ENCODE assay signal across 9 cellular contexts in the genomic region with DNA sequence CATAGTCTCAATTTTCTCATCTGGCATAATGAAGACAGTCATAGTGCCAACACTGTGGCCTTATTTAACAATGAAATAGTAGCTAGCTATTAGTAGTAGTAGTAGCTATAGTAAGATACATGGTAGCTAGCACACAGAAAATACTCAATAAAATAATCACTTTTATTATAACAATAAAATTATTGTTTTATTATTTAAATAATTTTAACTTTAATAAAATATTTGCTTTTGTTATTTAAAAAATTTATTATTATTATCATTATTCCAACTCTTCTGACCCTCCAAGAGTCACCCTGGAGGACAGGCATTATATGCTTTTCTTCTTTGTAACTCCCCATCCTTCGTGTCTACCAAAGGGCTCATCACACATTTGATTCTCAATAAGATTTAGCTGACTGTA.
"Had no signal": no experiment of that assay in that cellular context is flagged by ENCODE, and none has a peak within 500 bp of the region (broad histone marks: within the 10 kb centered on the region; RNA-seq: fewer than 3 reads in every experiment).

No MANE protein-coding gene starts in this region.

- H3K4me3 Mint-ChIP-seq: HFFc6 had no signal

- H3K9me3 ChIP-seq: HAP-1 had no signal

- H3K36me3 ChIP-seq: HAP-1 had no signal

- H3K9me3 Mint-ChIP-seq: HFFc6 had no signal

- H3K27ac Mint-ChIP-seq: HFFc6 had no signal

- H2AFZ ChIP-seq: GM23248 had no signal

- DNase-seq: GM23248, GOT3, H7, HFFc6 had no signal

- H3K9ac ChIP-seq: GM23248 had no signal

- H3K27ac ChIP-seq: GM23248, HL-60 had no signal

- FAIRE-seq: HepG2, K562 had no signal

- H3K4me1 ChIP-seq: HAP-1 had no signal

- ATAC-seq: HCT116, HepG2, K562 had no signal

- H3K4me3 ChIP-seq: GM23248, HAP-1, K562 had no signal
